In the genomic region with DNA sequence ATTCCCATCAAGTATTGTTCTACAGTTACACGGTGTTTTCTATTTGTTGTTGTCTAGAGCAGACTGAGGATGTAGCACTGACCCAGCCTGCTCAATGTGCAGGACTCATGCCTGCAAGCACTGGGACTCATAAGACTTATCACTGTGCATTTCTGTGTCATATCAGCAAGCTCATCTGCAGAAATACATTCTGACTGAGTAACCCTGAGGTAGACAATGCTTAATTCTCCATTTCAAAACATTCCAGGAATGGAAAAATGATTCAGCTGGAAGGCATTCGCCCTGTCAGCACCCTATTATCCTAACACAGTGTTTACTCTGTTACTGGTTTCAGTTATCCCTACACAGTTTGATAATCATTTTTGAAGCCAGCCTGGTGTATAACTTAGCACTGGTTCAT, we compare ENCODE assay signal across 10 cellular contexts.
DNase-seq lines count a peak whose midpoint lies in the region; ATAC-seq, FAIRE-seq and TF ChIP-seq lines count a peak whose summit lies in the region.
"Had no signal": no experiment of that assay in that cellular context is flagged by ENCODE, and none has a peak within 500 bp of the region (broad histone marks: within the 10 kb centered on the region; RNA-seq: fewer than 3 reads in every experiment).

No MANE protein-coding gene starts in this region.

- peak; percentile 77 for DNase-seq in AG08395 (ENCODE audit: low spot score)
- peak; percentile 35 for DNase-seq in amniotic stem cell (lab: John Stamatoyannopoulos, UW)
- DNase-seq in keratinocyte (ENCODE audit: low read depth, low spot score): peak; percentile 25
- DNase-seq in stimulated activated CD4-positive, alpha-beta T cell treated with anti-CD3 and anti-CD28 coated beads, Interleukin-2, amount 100 ng/mL, for 24 hours: no peak
- DNase-seq in NCI-H2171 (lab: John Stamatoyannopoulos, UW): no peak
- no peak for DNase-seq in NCI-H82 treated with DMSO at 0.1 percent for 48 hours (lab: John Stamatoyannopoulos, UW; ENCODE audit: unreplicated experiment)
- DNase-seq: activated naive CD8-positive, alpha-beta T cell treated with anti-CD3 and anti-CD28 coated beads, Interleukin-2, amount 10 ng/mL, durations not matched to agents 7 days and 5 days; Calu3 had no signal

- no peaks in the 10 kb centered on the region for H3K27me3 ChIP-seq in HUES48 (ENCODE audit: control insufficient read depth, insufficient read depth, low read length)
- no peaks in the 10 kb centered on the region for H3K27me3 ChIP-seq in keratinocyte (ENCODE audit: control insufficient read depth, extremely low read depth, insufficient read depth, low read length)

- TF ChIP-seq CTCF in keratinocyte (optimal IDR thresholded peaks at IDR 0.05 in 1 of 3, IDR thresholded peaks at IDR 0.05 in 1 of 3, conservative IDR thresholded peaks at IDR 0.05 in 1 of 3; ENCODE audit: extremely low read depth in 1 of 3, insufficient read depth in 2 of 3, low read length in 3 of 3): no peak

- ATAC-seq in GM21529 (IDR thresholded peaks at IDR 0.05; ENCODE audit: unreplicated experiment): no peak

- H3K79me2 ChIP-seq in keratinocyte (ENCODE audit: control insufficient read depth, insufficient read depth, low read length): no peaks in the 10 kb centered on the region

- peak overlapping the region; percentile 18 for H3K4me2 ChIP-seq in keratinocyte (ENCODE audit: control insufficient read depth, extremely low read depth, insufficient read depth, low read depth, low read length)

- no peak overlapping the region for H2AFZ ChIP-seq in keratinocyte (ENCODE audit: control insufficient read depth, low read length)

- H3K4me3 ChIP-seq in HUES48 (ENCODE audit: low read depth, low read length): no peak overlapping the region
- no peak overlapping the region for H3K4me3 ChIP-seq in keratinocyte (ENCODE audit: control insufficient read depth in 2 of 3, extremely low read depth in 1 of 3, insufficient read depth in 2 of 3, low read depth in 1 of 3, low read length in 3 of 3)

- H3K36me3 ChIP-seq in HUES48 (ENCODE audit: control insufficient read depth, insufficient read depth, low read length) (no peaks in the 10 kb centered on the region), keratinocyte (ENCODE audit: control insufficient read depth in 2 of 2, extremely low read depth in 1 of 2, insufficient read depth in 2 of 2, low read length in 2 of 2) (no peaks in the 10 kb centered on the region)

- dilution Hi-C loops in keratinocyte (cut with MboI; ENCODE audit: extremely low pct_ligation_motif_present, low sequenced_read_pairs): no loop called here

- H4K20me1 ChIP-seq in keratinocyte (ENCODE audit: control insufficient read depth, extremely low read depth, insufficient read depth, low read length): no peaks in the 10 kb centered on the region

- H3K9ac ChIP-seq in HUES48 (ENCODE audit: low read depth, low read length) (no peak overlapping the region), keratinocyte (ENCODE audit: control insufficient read depth, extremely low read depth, insufficient read depth, low read length) (no peak overlapping the region)

- peak; percentile 95 for FAIRE-seq in keratinocyte (lab: Jason Lieb, UNC)

- H3K9me1 ChIP-seq in keratinocyte (ENCODE audit: control insufficient read depth, extremely low read depth, insufficient read depth, low read length): no peaks in the 10 kb centered on the region

- H3K9me3 ChIP-seq in HUES48 (ENCODE audit: control insufficient read depth, insufficient read depth, low read length) (no peaks in the 10 kb centered on the region), keratinocyte (ENCODE audit: control insufficient read depth, low read depth, low read length) (no peaks in the 10 kb centered on the region)

- H3K4me1 ChIP-seq in HUES48 (ENCODE audit: control insufficient read depth, insufficient read depth, low read length) (peaks cover 17% of the 10 kb centered on the region), keratinocyte (ENCODE audit: control insufficient read depth, extremely low read depth, insufficient read depth, low read length) (no peaks in the 10 kb centered on the region)

- H3K27ac ChIP-seq in HUES48 (ENCODE audit: low read depth, low read length) (peak overlapping the region; percentile 77), keratinocyte (ENCODE audit: control insufficient read depth, insufficient read depth, low read length) (peak overlapping the region; percentile 32)

Comparison
In these comparisons a context has a peak if more than half of its experiments do, and no peak if none do; other contexts are left out.
1. DNase-seq: peak in AG08395 (single experiment), amniotic stem cell (single experiment) and keratinocyte (single experiment); none in stimulated activated CD4-positive, alpha-beta T cell treated with anti-CD3 and anti-CD28 coated beads, Interleukin-2, amount 100 ng/mL, for 24 hours (0 of 2), NCI-H2171 (single experiment) and NCI-H82 treated with DMSO at 0.1 percent for 48 hours (single experiment).